In the genomic region with DNA sequence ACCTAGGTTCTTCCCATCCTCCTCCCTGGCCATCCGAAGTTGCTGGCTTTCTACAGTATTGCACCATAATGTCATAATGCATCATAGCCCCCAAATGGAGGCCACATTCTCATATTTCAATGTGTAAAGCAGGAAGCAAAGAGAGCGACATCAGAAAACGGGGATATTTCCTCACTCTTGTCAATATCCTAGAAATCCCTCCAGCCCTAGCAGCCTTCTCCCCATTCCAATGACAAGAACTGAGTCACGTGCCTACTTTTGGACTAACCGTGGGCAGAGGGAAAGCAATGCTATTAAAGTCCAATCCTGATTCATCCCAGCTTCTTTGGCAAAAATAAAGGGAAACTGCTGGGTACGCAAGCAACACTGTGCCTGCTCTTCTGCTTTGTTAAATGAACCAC, we compare ENCODE assay signal across 10 cellular contexts. TPM values are rescaled to one million over a fixed set of nuclear protein-coding genes. Genes with fewer than 3 reads are reported as not detected.
DNase-seq lines count a peak whose midpoint lies in the region; TF ChIP-seq lines count a peak whose summit lies in the region.
"Had no signal": no experiment of that assay in that cellular context is flagged by ENCODE, and none has a peak within 500 bp of the region (broad histone marks: within the 10 kb centered on the region; RNA-seq: fewer than 3 reads in every experiment).

No MANE protein-coding gene starts in this region.

- H3K9me3 ChIP-seq in HEK293 (ENCODE audit: control insufficient read depth, insufficient read depth, low read depth, low read length) (no peaks in the 10 kb centered on the region), smooth muscle cell (replicated peaks; ENCODE audit: low read depth) (no peaks in the 10 kb centered on the region), MM.1S (replicated peaks; ENCODE audit: insufficient read depth, low read length) (no peaks in the 10 kb centered on the region), WERI-Rb-1 (ENCODE audit: severe bottlenecking) (no peaks in the 10 kb centered on the region)
- H3K9me3 ChIP-seq: SJSA1 had no signal

- H3K4me2 ChIP-seq in smooth muscle cell: peak overlapping the region; percentile 12
- H3K4me2 ChIP-seq in MM.1S (ENCODE audit: low read depth, low read length): no peak overlapping the region

- H3F3A ChIP-seq in smooth muscle cell (ENCODE audit: low read depth) (no peaks in the 10 kb centered on the region), MM.1S (ENCODE audit: insufficient read depth, low read length) (peaks cover 12% of the 10 kb centered on the region)

- H3K27me3 ChIP-seq in smooth muscle cell (ENCODE audit: low read depth): no peaks in the 10 kb centered on the region
- no peaks in the 10 kb centered on the region for H3K27me3 ChIP-seq in MM.1S (replicated peaks; ENCODE audit: insufficient read depth, low read length)
- H3K27me3 ChIP-seq in WERI-Rb-1 (ENCODE audit: insufficient read depth, low read depth, severe bottlenecking): no peaks in the 10 kb centered on the region
- H3K27me3 ChIP-seq: SJSA1 had no signal

- DNase-seq in globus pallidus (ENCODE audit: low spot score) (peak; percentile 69), smooth muscle cell (lab: John Stamatoyannopoulos, UW; ENCODE audit: unreplicated experiment) (no peak), activated gamma-delta T cell treated with Interleukin-2 at 50 U/mL for 16 hours (no peak), MM.1S (no peak), WERI-Rb-1 (no peak)
- DNase-seq: cortex of kidney; stimulated activated naive CD8-positive, alpha-beta T cell treated with anti-CD3 and anti-CD28 coated beads, Interleukin-15, Interleukin-2, amounts not matched to agents 100 U/mL and 50 U/mL, for 24 hours had no signal

- TF ChIP-seq CTCF in HEK293 (tag by site-specific recombination; IDR thresholded peaks at IDR 0.05): no peak
- no peak for TF ChIP-seq CTCF in WI38 (IDR thresholded peaks at IDR 0.05; ENCODE audit: low read depth, low read length)
- TF ChIP-seq CTCF in smooth muscle cell (IDR thresholded peaks at IDR 0.05; ENCODE audit: borderline replicate concordance, insufficient read depth, poor library complexity, severe bottlenecking): no peak
- TF ChIP-seq CTCF in MM.1S (IDR thresholded peaks at IDR 0.05; ENCODE audit: low read length): no peak
- TF ChIP-seq CTCF in WERI-Rb-1 (IDR thresholded peaks at IDR 0.05; ENCODE audit: low read depth, low read length): no peak

- H3K36me3 ChIP-seq in HEK293 (ENCODE audit: control insufficient read depth in 2 of 2, insufficient read depth in 1 of 2, low read length in 2 of 2): no peaks in the 10 kb centered on the region
- H3K36me3 ChIP-seq in smooth muscle cell (ENCODE audit: low read depth): no peaks in the 10 kb centered on the region
- H3K36me3 ChIP-seq in MM.1S (replicated peaks; ENCODE audit: insufficient read depth, low read length): no peaks in the 10 kb centered on the region
- H3K36me3 ChIP-seq in WERI-Rb-1: peaks cover 3% of the 10 kb centered on the region; the same call in 1 of the 2 replicates

- WGBS in smooth muscle cell (ENCODE audit: low lambda C conversion rate): 64% methylated on average over 6 of the region's 6 CpGs

- CTCF ChIA-PET in HEK293 (lab: Yijun Ruan, JAX): no interaction called here

- no peak overlapping the region for H3K27ac ChIP-seq in HEK293 (ENCODE audit: extremely low read depth, low read depth, low read length)
- H3K27ac ChIP-seq in smooth muscle cell (ENCODE audit: low read depth): no peak overlapping the region
- H3K27ac ChIP-seq in MM.1S (ENCODE audit: low read length): no peak overlapping the region
- no peak overlapping the region for H3K27ac ChIP-seq in WERI-Rb-1
- H3K27ac ChIP-seq: SJSA1 had no signal

- no peak overlapping the region for H3K9ac ChIP-seq in smooth muscle cell (ENCODE audit: low read depth)
- no peak overlapping the region for H3K9ac ChIP-seq in MM.1S (ENCODE audit: low read length)

- H3K79me2 ChIP-seq in smooth muscle cell (ENCODE audit: low read depth) (peaks cover 3% of the 10 kb centered on the region), MM.1S (ENCODE audit: low read length) (peaks cover 4% of the 10 kb centered on the region)

- H2AFZ ChIP-seq in smooth muscle cell (ENCODE audit: low read depth) (no peak overlapping the region), MM.1S (ENCODE audit: low read length) (no peak overlapping the region)

- H3K4me3 ChIP-seq in HEK293 (ENCODE audit: low read depth, low read length) (no peak overlapping the region), WI38 (ENCODE audit: low read depth, low read length) (peak overlapping the region; percentile 27; the same call in 1 of the 2 replicates), smooth muscle cell (no peak overlapping the region), MM.1S (ENCODE audit: low read length) (no peak overlapping the region), WERI-Rb-1 (ENCODE audit: low read depth, low read length) (no peak overlapping the region)
- H3K4me3 ChIP-seq: SJSA1 had no signal

- no peaks in the 10 kb centered on the region for H3K4me1 ChIP-seq in HEK293 (ENCODE audit: control insufficient read depth, insufficient read depth, low read length)
- H3K4me1 ChIP-seq in smooth muscle cell (ENCODE audit: low read depth): peaks cover 8% of the 10 kb centered on the region
- H3K4me1 ChIP-seq in MM.1S (ENCODE audit: low read length): 0 out of 2 replicates have a peak, but pooled peaks cover 11% of the 10 kb centered on the region

- H3K9me2 ChIP-seq in MM.1S (replicated peaks; ENCODE audit: insufficient read depth, low read length): no peaks in the 10 kb centered on the region

- H4K20me1 ChIP-seq in smooth muscle cell (ENCODE audit: low read depth): no peaks in the 10 kb centered on the region
- no peaks in the 10 kb centered on the region for H4K20me1 ChIP-seq in MM.1S (ENCODE audit: insufficient read depth, low read length)

- POLR2A ChIA-PET in HEK293 (lab: Yijun Ruan, JAX): no interaction called here

TF ChIP-seq in HEK293, 187 proteins besides CTCF, POLR2A, EP300 and RAD21:
- TF ChIP-seq, protein P1, sequence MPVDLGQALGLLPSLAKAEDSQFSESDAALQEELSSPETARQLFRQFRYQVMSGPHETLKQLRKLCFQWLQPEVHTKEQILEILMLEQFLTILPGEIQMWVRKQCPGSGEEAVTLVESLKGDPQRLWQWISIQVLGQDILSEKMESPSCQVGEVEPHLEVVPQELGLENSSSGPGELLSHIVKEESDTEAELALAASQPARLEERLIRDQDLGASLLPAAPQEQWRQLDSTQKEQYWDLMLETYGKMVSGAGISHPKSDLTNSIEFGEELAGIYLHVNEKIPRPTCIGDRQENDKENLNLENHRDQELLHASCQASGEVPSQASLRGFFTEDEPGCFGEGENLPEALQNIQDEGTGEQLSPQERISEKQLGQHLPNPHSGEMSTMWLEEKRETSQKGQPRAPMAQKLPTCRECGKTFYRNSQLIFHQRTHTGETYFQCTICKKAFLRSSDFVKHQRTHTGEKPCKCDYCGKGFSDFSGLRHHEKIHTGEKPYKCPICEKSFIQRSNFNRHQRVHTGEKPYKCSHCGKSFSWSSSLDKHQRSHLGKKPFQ (tag by site-specific recombination; IDR thresholded peaks at IDR 0.05): no peak
- TF ChIP-seq ZNF629 (tag by site-specific recombination; IDR thresholded peaks at IDR 0.05): 0 out of 2 replicates have a peak, but pooled peaks have one; percentile 27
- TF ChIP-seq, protein P2, sequence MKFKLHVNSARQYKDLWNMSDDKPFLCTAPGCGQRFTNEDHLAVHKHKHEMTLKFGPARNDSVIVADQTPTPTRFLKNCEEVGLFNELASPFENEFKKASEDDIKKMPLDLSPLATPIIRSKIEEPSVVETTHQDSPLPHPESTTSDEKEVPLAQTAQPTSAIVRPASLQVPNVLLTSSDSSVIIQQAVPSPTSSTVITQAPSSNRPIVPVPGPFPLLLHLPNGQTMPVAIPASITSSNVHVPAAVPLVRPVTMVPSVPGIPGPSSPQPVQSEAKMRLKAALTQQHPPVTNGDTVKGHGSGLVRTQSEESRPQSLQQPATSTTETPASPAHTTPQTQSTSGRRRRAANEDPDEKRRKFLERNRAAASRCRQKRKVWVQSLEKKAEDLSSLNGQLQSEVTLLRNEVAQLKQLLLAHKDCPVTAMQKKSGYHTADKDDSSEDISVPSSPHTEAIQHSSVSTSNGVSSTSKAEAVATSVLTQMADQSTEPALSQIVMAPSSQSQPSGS (tag by site-specific recombination; IDR thresholded peaks at IDR 0.05; ENCODE audit: low read depth): peak; percentile 35; the same call in 1 of the 2 replicates

RNA-seq across cellular contexts. Expression of a gene that starts 4.3 kb away (rescaled TPM):
- 24.1 and 34.3 TPM in 2 replicates for total RNA-seq in smooth muscle cell
- 8.5 and 9.8 TPM in 2 replicates for polyA plus RNA-seq in smooth muscle cell
